ENCODE assay signal across 11 cellular contexts in the genomic region with DNA sequence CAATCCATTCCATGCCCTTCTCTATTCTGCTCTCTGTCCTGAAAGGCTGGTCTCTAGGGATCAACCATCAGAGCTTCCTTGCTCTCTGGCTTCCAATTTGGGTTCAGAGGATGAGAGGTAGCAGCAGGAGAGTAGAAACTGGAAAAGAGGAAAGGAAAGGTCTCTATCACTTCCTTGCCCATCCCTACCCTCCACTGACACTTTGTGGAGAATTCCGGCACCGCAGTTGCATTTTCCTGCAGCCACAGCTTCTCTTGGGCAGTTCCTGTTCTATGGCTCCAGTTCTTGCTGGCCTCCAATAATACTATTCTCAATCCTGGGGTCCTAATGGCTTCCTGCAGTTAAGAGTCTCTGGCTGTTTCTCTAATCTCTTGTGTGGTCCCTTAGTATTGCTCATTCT. TPM values are rescaled to one million over a fixed set of nuclear protein-coding genes. Genes with fewer than 3 reads are reported as not detected.
DNase-seq lines count a peak whose midpoint lies in the region; TF ChIP-seq lines count a peak whose summit lies in the region.
"Had no signal": no experiment of that assay in that cellular context is flagged by ENCODE, and none has a peak within 500 bp of the region (broad histone marks: within the 10 kb centered on the region; RNA-seq: fewer than 3 reads in every experiment).

No MANE protein-coding gene starts in this region.

- H3K4me3 Mint-ChIP-seq in neural progenitor cell = no peak overlapping the region

- H2AFZ ChIP-seq in neural progenitor cell (replicated peaks) = peak overlapping the region; percentile 88

- CTCF ChIA-PET in RWPE1 (lab: Yijun Ruan, JAX) = interaction anchor here (0.6 to 1.5 kb wide), 3 partner anchors 54 to 1436 kb away, joined by 3 to 5 read pairs (median 3); no protein-coding TSS in a partner anchor

- no peaks in the 10 kb centered on the region for H3K27me3 ChIP-seq in neural progenitor cell
- no peaks in the 10 kb centered on the region for H3K27me3 ChIP-seq in SJCRH30

- H3K79me2 ChIP-seq in neural progenitor cell (ENCODE audit: low read depth) = no peaks in the 10 kb centered on the region

- no peaks in the 10 kb centered on the region for H3K36me3 ChIP-seq in neural progenitor cell
- H3K36me3 ChIP-seq in SJCRH30 = no peaks in the 10 kb centered on the region
- H3K36me3 ChIP-seq: suprapubic skin had no signal

- H3K4me1 Mint-ChIP-seq in neural progenitor cell = peaks cover 9% of the 10 kb centered on the region

- no peaks in the 10 kb centered on the region for H3K9me3 Mint-ChIP-seq in neural progenitor cell

- no peak overlapping the region for H3K9ac ChIP-seq in neural progenitor cell

- H3K27ac ChIP-seq in RWPE1 = no peak overlapping the region
- H3K27ac ChIP-seq in neural progenitor cell = no peak overlapping the region
- no peak overlapping the region for H3K27ac ChIP-seq in SJCRH30
- H3K27ac ChIP-seq: suprapubic skin had no signal

- POLR2A ChIA-PET in RWPE1 (lab: Yijun Ruan, JAX; ENCODE audit: low non-redundant PET) = no interaction called here

- no peaks in the 10 kb centered on the region for H3K9me3 ChIP-seq in neural progenitor cell (ENCODE audit: low read depth)
- H3K9me3 ChIP-seq in SJCRH30 (replicated peaks) = no peaks in the 10 kb centered on the region
- H3K9me3 ChIP-seq: suprapubic skin had no signal

- peak; percentile 20; the same call in 1 of the 2 replicates for TF ChIP-seq CTCF in RWPE1 (conservative IDR thresholded peaks at IDR 0.05; ENCODE audit: low read depth)
- TF ChIP-seq CTCF in fibroblast of mammary gland (conservative IDR thresholded peaks at IDR 0.05; ENCODE audit: control insufficient read depth, insufficient read depth, low read depth, low read length) = peak; percentile 37
- peak; percentile 47 for TF ChIP-seq CTCF in neural progenitor cell (IDR thresholded peaks at IDR 0.05)

- H3F3A ChIP-seq in neural progenitor cell (ENCODE audit: low read depth) = no peaks in the 10 kb centered on the region

- DNase-seq in NCI-H748 (lab: John Stamatoyannopoulos, UW; ENCODE audit: unreplicated experiment) = peak; percentile 18
- no peak for DNase-seq in NCI-H748 treated with DMSO at 0.1 percent for 48 hours (lab: John Stamatoyannopoulos, UW)
- no peak for DNase-seq in RWPE1 (ENCODE audit: low spot score)
- DNase-seq in fibroblast of mammary gland (ENCODE audit: low read depth) = no peak
- peak; percentile 54 for DNase-seq in neural progenitor cell (ENCODE audit: low spot score)
- no peak for DNase-seq in SJCRH30
- DNase-seq in DMS79 treated with DMSO at 0.1 percent for 48 hours (lab: John Stamatoyannopoulos, UW) = no peak
- DNase-seq in Ammon's horn (ENCODE audit: low spot score) = no peak
- DNase-seq: NCI-H1417 treated with DMSO at 0.1 percent for 48 hours had no signal

- no peaks in the 10 kb centered on the region for H4K20me1 ChIP-seq in neural progenitor cell (ENCODE audit: low read depth)

- H3K4me1 ChIP-seq in neural progenitor cell (peaks cover 3% of the 10 kb centered on the region), SJCRH30 (no peaks in the 10 kb centered on the region)
- H3K4me1 ChIP-seq: suprapubic skin had no signal

- no peak overlapping the region for H3K27ac Mint-ChIP-seq in neural progenitor cell
- H3K27ac Mint-ChIP-seq: progenitor cell of endocrine pancreas had no signal

- no peaks in the 10 kb centered on the region for H3K36me3 Mint-ChIP-seq in neural progenitor cell

- peaks cover 12% of the 10 kb centered on the region for H3K27me3 Mint-ChIP-seq in neural progenitor cell (ENCODE audit: insufficient read depth, low read depth)

- no peak overlapping the region for H3K4me2 ChIP-seq in neural progenitor cell

- H3K4me3 ChIP-seq in fibroblast of mammary gland (ENCODE audit: control insufficient read depth, low read depth, low read length) (no peak overlapping the region), neural progenitor cell (no peak overlapping the region), SJCRH30 (no peak overlapping the region)
- H3K4me3 ChIP-seq: suprapubic skin had no signal

RNA-seq across cellular contexts. Expression of a gene that starts 13.3 kb away (rescaled TPM):
- total RNA-seq in neural progenitor cell (ENCODE audit: low replicate concordance) = 41.6 and 66.5 TPM in 2 replicates
- total RNA-seq in SJCRH30 (2014; rRNA removed; shearing (Covaris generic)) = 15.1 and 17.2 TPM in 2 replicates

RNA-seq across cellular contexts. Expression of a gene that starts 15.5 kb away (rescaled TPM):
- total RNA-seq in neural progenitor cell (ENCODE audit: low replicate concordance) = 54.2 and 75.0 TPM in 2 replicates
- total RNA-seq in SJCRH30 (2014; rRNA removed; shearing (Covaris generic)) = 14.8 and 16.4 TPM in 2 replicates

RNA-seq across cellular contexts. Expression of a gene that starts 47.3 kb away (rescaled TPM):
- 0.13 TPM in 1 of 2 replicates, not detected in the other for total RNA-seq in neural progenitor cell (ENCODE audit: low replicate concordance)
- total RNA-seq in SJCRH30 (2014; rRNA removed; shearing (Covaris generic)) = not detected in 2 replicates
- total RNA-seq: progenitor cell of endocrine pancreas had no signal

Comparison
In these comparisons a context has a peak if more than half of its experiments do, and no peak if none do; other contexts are left out.
1. DNase-seq: peak in NCI-H748 (single experiment) and neural progenitor cell (single experiment); none in NCI-H748 treated with DMSO at 0.1 percent for 48 hours (single experiment), RWPE1 (single experiment), fibroblast of mammary gland (single experiment), SJCRH30 (0 of 2), DMS79 treated with DMSO at 0.1 percent for 48 hours (single experiment) and Ammon's horn (single experiment).
2. Peak in every context shown above with its lines, with median percentiles within 50 percentile points of each other: CTCF ChIP-seq.